13 cellular contexts compared by ENCODE assay signal in the genomic region with DNA sequence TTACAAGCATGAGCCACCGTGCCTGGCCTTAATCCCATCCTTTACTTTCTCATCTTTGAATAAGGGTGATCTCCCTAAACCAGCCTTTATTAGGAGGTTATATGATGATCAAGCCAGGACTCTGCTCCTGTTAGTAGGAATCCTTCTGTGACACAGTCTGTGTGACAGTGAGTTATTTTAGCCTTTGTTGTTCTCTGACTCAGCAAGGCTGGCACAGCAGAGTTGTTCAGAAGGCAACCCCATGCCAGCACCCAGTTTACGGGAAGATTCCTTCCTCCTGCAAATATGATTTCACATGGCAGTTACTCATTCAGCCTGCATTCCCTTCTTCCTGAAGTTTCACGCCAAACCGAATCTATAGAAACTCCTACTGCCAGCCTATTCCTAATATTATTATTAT. TPM values are rescaled to one million over a fixed set of nuclear protein-coding genes. Genes with fewer than 3 reads are reported as not detected.
DNase-seq lines count a peak whose midpoint lies in the region; ATAC-seq and TF ChIP-seq lines count a peak whose summit lies in the region.
"Had no signal": no experiment of that assay in that cellular context is flagged by ENCODE, and none has a peak within 500 bp of the region (broad histone marks: within the 10 kb centered on the region; RNA-seq: fewer than 3 reads in every experiment).

No MANE protein-coding gene starts in this region.

- peaks cover 9 to 12% of the 10 kb centered on the region in 2 donors for H3K9me3 Mint-ChIP-seq in activated T-cell treated with anti-CD3 and anti-CD28 coated beads, Interleukin-2, amount 50 U/mL, for 72 hours

- H3K9me2 ChIP-seq in PC-9 (ENCODE audit: insufficient read depth): no peaks in the 10 kb centered on the region

- no peaks in the 10 kb centered on the region for H3K4me1 ChIP-seq in PC-9 (replicated peaks; ENCODE audit: insufficient read depth)
- H3K4me1 ChIP-seq: SJSA1 had no signal

- H3K27ac Mint-ChIP-seq in activated T-cell treated with anti-CD3 and anti-CD28 coated beads, Interleukin-2, amount 50 U/mL, for 72 hours: no peak overlapping the region

- no peaks in the 10 kb centered on the region for H3K36me3 ChIP-seq in PC-9 (ENCODE audit: low read depth)
- H3K36me3 ChIP-seq: SJSA1 had no signal

- peaks cover 7 to 9% of the 10 kb centered on the region in 2 donors for H3K36me3 Mint-ChIP-seq in activated T-cell treated with anti-CD3 and anti-CD28 coated beads, Interleukin-2, amount 50 U/mL, for 72 hours (ENCODE audit: insufficient read depth in 2 of 2)

- H3K4me3 ChIP-seq in PC-9 (no peak overlapping the region), coronary artery (no peak overlapping the region)
- H3K4me3 ChIP-seq: SJSA1 had no signal

- H4K20me1 ChIP-seq in PC-9 (ENCODE audit: insufficient read depth): no peaks in the 10 kb centered on the region

- peaks cover 43% of the 10 kb centered on the region for H3K27me3 ChIP-seq in PC-9 (ENCODE audit: insufficient read depth, low read depth)
- H3K27me3 ChIP-seq: SJSA1 had no signal

- no peaks in the 10 kb centered on the region for H3K79me2 ChIP-seq in PC-9 (ENCODE audit: low read depth)

- no peak overlapping the region for H3K4me3 Mint-ChIP-seq in activated T-cell treated with anti-CD3 and anti-CD28 coated beads, Interleukin-2, amount 50 U/mL, for 72 hours

- H3K4me2 ChIP-seq in PC-9: no peak overlapping the region

- H3K9me3 ChIP-seq in PC-9 (ENCODE audit: insufficient read depth, low read depth): peaks cover 9% of the 10 kb centered on the region; the same call in 1 of the 2 replicates

- H3K4me1 Mint-ChIP-seq in activated T-cell treated with anti-CD3 and anti-CD28 coated beads, Interleukin-2, amount 50 U/mL, for 72 hours (ENCODE audit: low read depth): no peaks in the 10 kb centered on the region

- ATAC-seq in HG02678 (IDR thresholded peaks at IDR 0.05; ENCODE audit: unreplicated experiment) (no peak), GM21526 (IDR thresholded peaks at IDR 0.05; ENCODE audit: low FRiP score, unreplicated experiment) (no peak)
- ATAC-seq in activated T-cell treated with anti-CD3 and anti-CD28 coated beads, Interleukin-2, amount 50 U/mL, for 72 hours (replicated peaks in 1 of 2): no peak
- ATAC-seq: HepG2 had no signal

- H3K27ac ChIP-seq in PC-9 (no peak overlapping the region), coronary artery (no peak overlapping the region)
- H3K27ac ChIP-seq: SJSA1 had no signal

- DNase-seq in GOT3 (lab: John Stamatoyannopoulos, UW) (peak; percentile 20), PC-9 (peak; percentile 27 to 48), coronary artery (ENCODE audit: low spot score) (peak; percentile 12), posterior vena cava (ENCODE audit: low spot score) (peak; percentile 35)
- no peak for DNase-seq in activated T-cell treated with anti-CD3 and anti-CD28 coated beads, Interleukin-2, amount 50 U/mL, for 72 hours
- DNase-seq: C1 segment of cervical spinal cord, NCI-H1436 treated with DMSO at 0.1 percent for 48 hours, NCI-H2081, SW 1271 had no signal

- no peak for TF ChIP-seq CTCF in PC-9 (conservative IDR thresholded peaks at IDR 0.05)
- TF ChIP-seq CTCF in coronary artery (IDR thresholded peaks at IDR 0.05): no peak

- no peak overlapping the region for H2AFZ ChIP-seq in PC-9

- H3K27me3 Mint-ChIP-seq in activated T-cell treated with anti-CD3 and anti-CD28 coated beads, Interleukin-2, amount 50 U/mL, for 72 hours (ENCODE audit: low read depth): peaks cover 11% of the 10 kb centered on the region

- CTCF ChIA-PET in PC-9 (lab: Charles Lee): no interaction called here

- no TSS peak for BruUV-seq in PC-9 (replicated peaks; lab: Mats Ljungman, UMichigan)

- no peaks in the 10 kb centered on the region for H3F3A ChIP-seq in PC-9 (ENCODE audit: insufficient read depth, low read depth)

- POLR2A ChIA-PET in PC-9 (lab: Charles Lee; ENCODE audit: unreplicated experiment): no interaction called here

- intact Hi-C loops in PC-9 (cut with micrococcal nuclease; ENCODE audit: unreplicated experiment) (no loop called here), posterior vena cava (cut with DNase I) (no loop called here)

RNA-seq across cellular contexts. Expression of a gene that starts 10.5 kb away (rescaled TPM):
- total RNA-seq in PC-9 (2021): 23.3 and 25.2 TPM in 2 replicates
- total RNA-seq in posterior vena cava: 10 to 100 TPM; 18.8 to 25.3 TPM
- total RNA-seq in activated T-cell treated with anti-CD3 and anti-CD28 coated beads, Interleukin-2, amount 50 U/mL, for 72 hours: 10 to 100 TPM; 25.8 to 29.0 TPM

RNA-seq across cellular contexts. Expression of a gene that starts 53.8 kb away (rescaled TPM):
- total RNA-seq in PC-9 (2021): 1.2 and 2.1 TPM in 2 replicates
- 1 to 10 TPM; 1.1 to 2.9 TPM for total RNA-seq in posterior vena cava
- under 1 TPM; 0.77 to 0.97 TPM for total RNA-seq in activated T-cell treated with anti-CD3 and anti-CD28 coated beads, Interleukin-2, amount 50 U/mL, for 72 hours
- total RNA-seq: HepG2 had no signal

Comparison
In these comparisons a context has a peak if more than half of its experiments do, and no peak if none do; other contexts are left out.
1. DNase-seq: peak in GOT3 (single experiment), PC-9 (2 of 2), coronary artery (single experiment) and posterior vena cava (single experiment); none in activated T-cell treated with anti-CD3 and anti-CD28 coated beads, Interleukin-2, amount 50 U/mL, for 72 hours (0 of 2).